ENCODE assay signal across 7 cellular contexts in the genomic region with DNA sequence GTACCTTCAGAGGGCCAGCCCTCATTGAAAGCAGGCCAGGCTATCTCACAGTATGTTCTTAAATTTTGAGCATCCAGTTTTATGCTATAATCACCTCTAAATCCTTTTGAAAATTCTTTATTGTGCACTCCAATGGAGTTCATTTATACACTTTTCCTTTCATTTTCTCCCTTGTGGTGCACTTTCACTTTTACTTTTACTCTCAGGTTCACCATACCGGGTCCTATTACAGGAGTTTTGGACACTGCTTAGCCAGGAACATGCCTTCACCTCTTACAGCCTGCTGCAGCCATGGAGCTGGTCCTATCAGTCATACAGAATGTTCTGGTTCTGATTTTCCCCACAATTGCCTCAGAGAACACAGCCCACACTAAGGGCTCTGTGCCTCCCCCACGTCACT.
DNase-seq lines count a peak whose midpoint lies in the region; ATAC-seq and TF ChIP-seq lines count a peak whose summit lies in the region.
"Not testable (repeated sequence)": the region's sequence is repeated elsewhere in the genome, so short reads cannot be mapped to it uniquely, and the experiment has no call there.

No MANE protein-coding gene starts in this region.

- POLR2A ChIA-PET in activated CD8-positive, alpha-beta T cell treated with anti-CD3 and anti-CD28 coated beads for 36 hours (lab: Charles Lee): not testable (repeated sequence)

- H3K36me3 Mint-ChIP-seq in activated CD8-positive, alpha-beta T cell treated with anti-CD3 and anti-CD28 coated beads for 36 hours (ENCODE audit: low read depth): not testable (repeated sequence)

- not testable (repeated sequence) for TF ChIP-seq CTCF in activated CD8-positive, alpha-beta T cell treated with anti-CD3 and anti-CD28 coated beads for 36 hours (IDR thresholded peaks at IDR 0.05); foreskin keratinocyte (conservative IDR thresholded peaks at IDR 0.05)

- CTCF ChIA-PET in activated CD8-positive, alpha-beta T cell treated with anti-CD3 and anti-CD28 coated beads for 36 hours (lab: Charles Lee): not testable (repeated sequence)

- H3K4me3 Mint-ChIP-seq in activated CD8-positive, alpha-beta T cell treated with anti-CD3 and anti-CD28 coated beads for 36 hours: not testable (repeated sequence)

- H3K4me1 Mint-ChIP-seq in activated CD8-positive, alpha-beta T cell treated with anti-CD3 and anti-CD28 coated beads for 36 hours (ENCODE audit: low read depth): not testable (repeated sequence)

- peak; percentile 80 for ATAC-seq in GM19035 (IDR thresholded peaks at IDR 0.05; ENCODE audit: unreplicated experiment)
- ATAC-seq in GM21423 (IDR thresholded peaks at IDR 0.05; ENCODE audit: unreplicated experiment): peak; percentile 77
- ATAC-seq in HG02642 (IDR thresholded peaks at IDR 0.05; ENCODE audit: poor library complexity, unreplicated experiment): peak; percentile 76
- peak; percentile 77 for ATAC-seq in HG03045 (IDR thresholded peaks at IDR 0.05; ENCODE audit: unreplicated experiment)
- peak; percentile 89 for ATAC-seq in HG03469 (IDR thresholded peaks at IDR 0.05; ENCODE audit: unreplicated experiment)
- ATAC-seq in activated CD8-positive, alpha-beta T cell treated with anti-CD3 and anti-CD28 coated beads for 36 hours: peak; percentile 60
- peak; percentile 24 for ATAC-seq in foreskin keratinocyte

- H3K9me3 Mint-ChIP-seq in activated CD8-positive, alpha-beta T cell treated with anti-CD3 and anti-CD28 coated beads for 36 hours: not testable (repeated sequence)

- intact Hi-C loops in activated CD8-positive, alpha-beta T cell treated with anti-CD3 and anti-CD28 coated beads for 36 hours (cut with micrococcal nuclease): not testable (repeated sequence)

- H3K27me3 ChIP-seq in foreskin keratinocyte: not testable (repeated sequence)

- H3K27ac ChIP-seq in foreskin keratinocyte: not testable (repeated sequence)

- H3K4me1 ChIP-seq in foreskin keratinocyte: not testable (repeated sequence)

- not testable (repeated sequence) for H3K27me3 Mint-ChIP-seq in activated CD8-positive, alpha-beta T cell treated with anti-CD3 and anti-CD28 coated beads for 36 hours

- DNase-seq in activated CD8-positive, alpha-beta T cell treated with anti-CD3 and anti-CD28 coated beads for 36 hours; foreskin keratinocyte: not testable (repeated sequence)

- H3K27ac Mint-ChIP-seq in activated CD8-positive, alpha-beta T cell treated with anti-CD3 and anti-CD28 coated beads for 36 hours: not testable (repeated sequence)

Comparison
In these comparisons a context has a peak if more than half of its experiments do, and no peak if none do; other contexts are left out.
1. ATAC-seq: peak in every context shown above with its lines; median percentile 89 in HG03469; 80 in GM19035; 77 in GM21423; 77 in HG03045; 76 in HG02642; 60 in activated CD8-positive, alpha-beta T cell treated with anti-CD3 and anti-CD28 coated beads for 36 hours; 24 in foreskin keratinocyte.